ENCODE assay signal across 9 cellular contexts in the genomic region with DNA sequence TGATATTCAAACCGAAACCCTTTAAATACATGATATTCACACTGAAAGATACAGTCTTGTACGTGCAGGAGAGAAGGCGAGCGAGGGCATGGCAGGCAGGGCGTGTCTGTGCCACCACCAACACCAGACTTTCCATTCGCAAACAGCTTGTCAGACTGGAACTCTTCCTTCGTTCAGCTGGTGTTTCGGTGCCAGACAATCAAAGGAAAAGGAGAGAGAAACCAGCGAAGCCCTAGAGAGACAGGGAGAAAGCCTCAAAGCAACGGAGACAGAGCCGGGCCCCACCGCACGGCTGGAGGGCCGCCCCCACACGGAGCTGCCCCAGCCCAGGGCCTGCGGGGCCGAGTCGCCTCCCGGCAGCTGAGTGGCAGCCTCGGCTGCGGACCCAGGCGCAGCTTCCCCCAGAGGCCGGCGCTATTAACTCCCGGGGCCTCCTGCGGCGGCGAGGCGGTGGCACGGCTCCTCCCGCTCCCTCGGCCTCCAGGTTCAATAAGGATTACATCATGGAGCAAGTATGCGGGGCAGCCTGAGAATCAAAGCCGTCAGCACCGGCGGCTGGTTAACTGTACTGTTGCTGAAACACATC. TPM values are rescaled to one million over a fixed set of nuclear protein-coding genes. Genes with fewer than 3 reads are reported as not detected.
DNase-seq lines count a peak whose midpoint lies in the region; ATAC-seq, FAIRE-seq and TF ChIP-seq lines count a peak whose summit lies in the region.
"Had no signal": no experiment of that assay in that cellular context is flagged by ENCODE, and none has a peak within 500 bp of the region (broad histone marks: within the 10 kb centered on the region; RNA-seq: fewer than 3 reads in every experiment).

No MANE protein-coding gene starts in this region.

- H3K27ac Mint-ChIP-seq in activated naive CD8-positive, alpha-beta T cell treated with anti-CD3 and anti-CD28 coated beads for 36 hours, result no peak overlapping the region

- FAIRE-seq in A549 (lab: Jason Lieb, UNC), result no peak
- FAIRE-seq: islet of Langerhans had no signal

- POLR2A ChIA-PET in A549 (lab: Yijun Ruan, JAX), result no interaction called here

- peak overlapping the region; percentile 81 for H3K4me3 Mint-ChIP-seq in activated naive CD8-positive, alpha-beta T cell treated with anti-CD3 and anti-CD28 coated beads for 36 hours

- peak; percentile 97 to 99 for ATAC-seq in A549
- peak; percentile 90 for ATAC-seq in omental fat pad (ENCODE audit: low FRiP score)
- no peak for ATAC-seq in GM21423 (IDR thresholded peaks at IDR 0.05; ENCODE audit: unreplicated experiment)
- ATAC-seq in GM18867 (IDR thresholded peaks at IDR 0.05; ENCODE audit: unreplicated experiment), result no peak

- H3K9me3 Mint-ChIP-seq in activated naive CD8-positive, alpha-beta T cell treated with anti-CD3 and anti-CD28 coated beads for 36 hours, result no peaks in the 10 kb centered on the region

- peak overlapping the region; percentile 80 for H3K4me2 ChIP-seq in A549

- no peak for TF ChIP-seq CTCF in A549 (IDR thresholded peaks at IDR 0.05)
- TF ChIP-seq CTCF in GM12864 (IDR thresholded peaks at IDR 0.05; ENCODE audit: low read depth, low read length, missing control alignments), result no peak
- no peak for TF ChIP-seq CTCF in omental fat pad (IDR thresholded peaks at IDR 0.05)

- peaks cover 18% of the 10 kb centered on the region; the same call in 2 of the 3 replicates for H3K4me1 ChIP-seq in A549

- 0 out of 5 replicates have a peak, but pooled peaks of 1 of the 2 experiments have one; percentile 12 for TF ChIP-seq RAD21 in A549 (conservative IDR thresholded peaks at IDR 0.05 in 1 of 2, IDR thresholded peaks at IDR 0.05 in 1 of 2)

- peaks cover 90% of the 10 kb centered on the region for H3K27me3 Mint-ChIP-seq in activated naive CD8-positive, alpha-beta T cell treated with anti-CD3 and anti-CD28 coated beads for 36 hours

- no peak for TF ChIP-seq EP300 in A549 (IDR thresholded peaks at IDR 0.05)

- H3K4me1 Mint-ChIP-seq in activated naive CD8-positive, alpha-beta T cell treated with anti-CD3 and anti-CD28 coated beads for 36 hours, result peaks cover 14% of the 10 kb centered on the region

- intact Hi-C loops in head of caudate nucleus (cut with DNase I), result no loop called here

- CTCF ChIA-PET in A549 (lab: Yijun Ruan, JAX), result interaction anchor here (1.4 to 1.6 kb wide), 2 partner anchors 17 to 22 kb away, joined by 3 to 6 read pairs; no protein-coding TSS in a partner anchor

- H3K36me3 Mint-ChIP-seq in activated naive CD8-positive, alpha-beta T cell treated with anti-CD3 and anti-CD28 coated beads for 36 hours, result no peaks in the 10 kb centered on the region

- H3K9me3 ChIP-seq in A549, result no peaks in the 10 kb centered on the region

- peak overlapping the region; percentile 66 to 89; a peak in 5 of 6 replicates for H3K27ac ChIP-seq in A549

- no peak for TF ChIP-seq POLR2A in A549 (IDR thresholded peaks at IDR 0.05; ENCODE audit: low read length)

- DNase-seq in A549 (ENCODE audit: low read depth in 1 of 2, low spot score in 1 of 2) (peak; percentile 58 to 72), GM12864 (ENCODE audit: low read depth) (no peak), NCI-H2227 treated with DMSO at 0.1 percent for 48 hours (lab: John Stamatoyannopoulos, UW) (peak; percentile 36), head of caudate nucleus (peak in 39 of 42 donors; percentile 34 to 75 (median 52)), omental fat pad (ENCODE audit: low spot score) (no peak)
- DNase-seq in activated naive CD8-positive, alpha-beta T cell treated with anti-CD3 and anti-CD28 coated beads for 36 hours, result peak; percentile 42

- H3K4me3 ChIP-seq in A549 (peak overlapping the region; percentile 31), GM12864 (ENCODE audit: low read depth, low read length) (peak overlapping the region; percentile 14; the same call in 1 of the 2 replicates)

- WGBS in A549 (ENCODE audit: missing lambda C conversion rate), result 26% methylated on average over 15 of the region's 36 CpGs

TF ChIP-seq in A549, 52 proteins besides CTCF, POLR2A, EP300 and RAD21 (continues in another document):
- no peak for TF ChIP-seq RCOR1 (IDR thresholded peaks at IDR 0.05; ENCODE audit: low read depth, low read length)
- no peak for TF ChIP-seq ZC3H11A (IDR thresholded peaks at IDR 0.05)
- no peak for TF ChIP-seq BHLHE40 (IDR thresholded peaks at IDR 0.05; ENCODE audit: low read depth, low read length)
- TF ChIP-seq, protein P1, sequence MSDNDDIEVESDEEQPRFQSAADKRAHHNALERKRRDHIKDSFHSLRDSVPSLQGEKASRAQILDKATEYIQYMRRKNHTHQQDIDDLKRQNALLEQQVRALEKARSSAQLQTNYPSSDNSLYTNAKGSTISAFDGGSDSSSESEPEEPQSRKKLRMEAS (IDR thresholded peaks at IDR 0.05), result no peak
- no peak for TF ChIP-seq CEBPB (IDR thresholded peaks at IDR 0.05)
- TF ChIP-seq NPAS2 (CRISPR knock-in tag; IDR thresholded peaks at IDR 0.05; ENCODE audit: borderline replicate concordance), result no peak
- no peak for TF ChIP-seq JUNB (IDR thresholded peaks at IDR 0.05)
- no peak for TF ChIP-seq FOXS1 (CRISPR knock-in tag; IDR thresholded peaks at IDR 0.05)
- no peak for TF ChIP-seq MAFK (IDR thresholded peaks at IDR 0.05; ENCODE audit: partially characterized antibody)
- TF ChIP-seq BCL3 (IDR thresholded peaks at IDR 0.05), result no peak
- TF ChIP-seq REST (IDR thresholded peaks at IDR 0.05), result no peak
- TF ChIP-seq NFE2L2 (conservative IDR thresholded peaks at IDR 0.05; ENCODE audit: low read length), result no peak
- no peak for TF ChIP-seq SREBF2 (IDR thresholded peaks at IDR 0.05)
- TF ChIP-seq POLR2AphosphoS2 (conservative IDR thresholded peaks at IDR 0.05; ENCODE audit: low read length), result no peak
- TF ChIP-seq HES2 (IDR thresholded peaks at IDR 0.05), result no peak
- no peak for TF ChIP-seq HEYL (CRISPR knock-in tag; IDR thresholded peaks at IDR 0.05)
- TF ChIP-seq HOXB5 (CRISPR knock-in tag; IDR thresholded peaks at IDR 0.05), result no peak

RNA-seq across cellular contexts. Expression of gene NR2E1, which starts 32.1 kb away (rescaled TPM):
- polyA plus RNA-seq in A549 (2011; rRNA removed), result 0.03 TPM in 1 of 2 replicates, not detected in the other
- polyA plus RNA-seq in A549 (2012; cell fraction: cytosol; rRNA removed), result not detected in 2 replicates
- polyA plus RNA-seq in A549 (2012; cell fraction: nucleus; rRNA removed), result not detected in 2 replicates
- polyA plus RNA-seq in A549 (2017; fragmentation: RNase III; extraction: RNeasy Plus Mini Kit Qiagen cat#74134 plus additional on column Dnase treatment), result 0.08 TPM in 2 of 3 replicates, not detected in the other
- polyA minus RNA-seq in A549 (2011; rRNA and poly(A)+ RNA removed), result 0.15 TPM in 1 of 2 replicates, not detected in the other
- total RNA-seq in activated naive CD8-positive, alpha-beta T cell treated with anti-CD3 and anti-CD28 coated beads for 36 hours, result not detected
- not detected for total RNA-seq in omental fat pad

RNA-seq across cellular contexts. Expression of gene OSTM1, which starts 59.1 kb away (rescaled TPM):
- polyA plus RNA-seq in A549 (2011; rRNA removed) (41.7 and 49.6 TPM in 2 replicates), A549 (2017; fragmentation: RNase III; extraction: RNeasy Plus Mini Kit Qiagen cat#74134 plus additional on column Dnase treatment) (16.8 to 18.0 TPM (median 17.9 TPM) in 3 replicates)
- 11.1 and 15.9 TPM in 2 replicates for polyA plus RNA-seq in A549 (2012; cell fraction: cytosol; rRNA removed)
- 15.7 and 21.0 TPM in 2 replicates for polyA plus RNA-seq in A549 (2012; cell fraction: nucleus; rRNA removed)
- 10.0 and 13.5 TPM in 2 replicates for polyA minus RNA-seq in A549 (2011; rRNA and poly(A)+ RNA removed)
- 10 to 100 TPM; 10.4 to 11.4 TPM for total RNA-seq in activated naive CD8-positive, alpha-beta T cell treated with anti-CD3 and anti-CD28 coated beads for 36 hours
- total RNA-seq in omental fat pad, result 10 to 100 TPM; 38.5 to 53.4 (median 43.1) TPM

Comparison
In these comparisons a context has a peak if more than half of its experiments do, and no peak if none do; other contexts are left out.
1. ATAC-seq: peak in A549 (2 of 2) and omental fat pad (single experiment); none in GM21423 (single experiment) and GM18867 (single experiment).
2. DNase-seq: peak in A549 (2 of 2), NCI-H2227 treated with DMSO at 0.1 percent for 48 hours (single experiment), activated naive CD8-positive, alpha-beta T cell treated with anti-CD3 and anti-CD28 coated beads for 36 hours (single experiment) and head of caudate nucleus (39 of 42); none in GM12864 (single experiment) and omental fat pad (single experiment).